14 cellular contexts compared by ENCODE assay signal in the genomic region with DNA sequence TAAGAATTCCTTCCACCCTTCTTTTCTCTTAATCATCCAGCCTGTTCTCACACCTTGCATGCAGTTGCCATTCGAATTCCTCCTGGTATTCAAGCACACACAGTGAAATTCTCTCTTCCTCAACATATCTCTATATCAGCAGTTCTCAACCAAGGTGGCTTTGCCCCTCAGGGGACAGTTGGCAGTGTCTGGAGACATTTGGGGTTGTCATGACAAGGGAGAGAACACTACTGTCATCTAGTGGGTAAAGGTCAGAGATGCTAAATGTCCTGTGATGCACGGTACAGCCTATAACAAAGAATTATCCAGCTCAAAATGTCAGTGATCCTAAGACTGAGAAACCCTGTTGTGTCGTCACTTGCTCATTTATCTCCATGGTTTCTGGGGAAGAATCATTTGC.
"Had no signal": no experiment of that assay in that cellular context is flagged by ENCODE, and none has a peak within 500 bp of the region (broad histone marks: within the 10 kb centered on the region; RNA-seq: fewer than 3 reads in every experiment).

No MANE protein-coding gene starts in this region.

- H3K27me3 ChIP-seq: dorsolateral prefrontal cortex, stomach, testis had no signal

- ATAC-seq: right cardiac atrium had no signal

- DNase-seq: activated CD4-positive, alpha-beta memory T cell treated with anti-CD3 and anti-CD28 coated beads for 36 hours; activated CD4-positive, CD25-positive, alpha-beta regulatory T cell treated with anti-CD3 and anti-CD28 coated beads, Interleukin-2, amount 50 U/mL, for 72 hours; activated naive CD4-positive, alpha-beta T cell treated with anti-CD3 and anti-CD28 coated beads, Interleukin-2, amount 50 U/mL, for 16 hours; activated T-cell treated with anti-CD3 and anti-CD28 coated beads, Interleukin-2, amount 50 U/mL, for 24 hours; dorsolateral prefrontal cortex; right cardiac atrium; small intestine; stomach; testis had no signal

- H3K4me3 ChIP-seq: dorsolateral prefrontal cortex, lung, prostate gland, stomach, testis had no signal

- H3K4me1 ChIP-seq: prostate gland, stomach, testis had no signal

- H3K36me3 ChIP-seq: prostate gland, stomach had no signal

- H3K27ac ChIP-seq: dorsolateral prefrontal cortex, prostate gland, stomach, testis had no signal

- FAIRE-seq: astrocyte, endometrium, islet of Langerhans, small intestine had no signal
